Comparison of ENCODE assay signal across 13 cellular contexts in genomic region chr10:113132651-113133088, GRCh38.
A peak's percentile ranks its signal among the peaks of the same experiment; 100 is the strongest.
DNase-seq lines count a peak whose midpoint lies in the region; ATAC-seq and TF ChIP-seq lines count a peak whose summit lies in the region.
"Had no signal": no experiment of that assay in that cellular context is flagged by ENCODE, and none has a peak within 500 bp of the region (broad histone marks: within the 10 kb centered on the region; RNA-seq: fewer than 3 reads in every experiment).

No MANE protein-coding gene starts in this region.

- intact Hi-C loops in Right ventricle myocardium inferior (cut with DNase I) (loop anchor here (5.0 kb wide), 1 partner anchor 250 kb away; no protein-coding TSS in a partner anchor), vagina (cut with DNase I) (no loop called here)

- no peaks in the 10 kb centered on the region for H3K9me3 Mint-ChIP-seq in nephron progenitor cell

- no peaks in the 10 kb centered on the region for H3K27me3 ChIP-seq in cardiac muscle cell
- no peaks in the 10 kb centered on the region for H3K27me3 ChIP-seq in vagina

- H3K36me3 ChIP-seq in cardiac muscle cell (no peaks in the 10 kb centered on the region), vagina (no peaks in the 10 kb centered on the region)

- ATAC-seq in Right ventricle myocardium inferior = no peak
- ATAC-seq in HG03378 (IDR thresholded peaks at IDR 0.05; ENCODE audit: unreplicated experiment) = no peak
- ATAC-seq: PC-3 had no signal

- H3K4me3 Mint-ChIP-seq in nephron progenitor cell = peak overlapping the region; percentile 37
- H3K4me3 Mint-ChIP-seq: activated naive CD8-positive, alpha-beta T cell had no signal

- H3K27me3 Mint-ChIP-seq in nephron progenitor cell (ENCODE audit: low read depth, poor library complexity) = peaks cover 6% of the 10 kb centered on the region

- no peaks in the 10 kb centered on the region for H3K9me3 ChIP-seq in cardiac muscle cell (ENCODE audit: low read depth)
- no peaks in the 10 kb centered on the region for H3K9me3 ChIP-seq in vagina

- peaks cover 70% of the 10 kb centered on the region for H3K4me1 Mint-ChIP-seq in nephron progenitor cell

- peaks cover 4% of the 10 kb centered on the region for H3K36me3 Mint-ChIP-seq in nephron progenitor cell (ENCODE audit: low read depth)
- H3K36me3 Mint-ChIP-seq: activated naive CD8-positive, alpha-beta T cell had no signal

- peak overlapping the region; percentile 36 for H3K27ac Mint-ChIP-seq in nephron progenitor cell
- H3K27ac Mint-ChIP-seq: activated naive CD8-positive, alpha-beta T cell had no signal

- no peak for TF ChIP-seq POLR2A in vagina (IDR thresholded peaks at IDR 0.05)

- DNase-seq in cardiac muscle cell (ENCODE audit: low read depth in 1 of 2, low spot score in 1 of 2) = peak; percentile 22 to 35
- DNase-seq in Right ventricle myocardium inferior (ENCODE audit: missing footprints) = no peak
- peak; percentile 59 for DNase-seq in fibroblast of gingiva (ENCODE audit: low read depth)
- DNase-seq in nephron progenitor cell = peak; percentile 35
- DNase-seq in vagina (ENCODE audit: extremely low spot score in 2 of 2) = no peak
- DNase-seq in kidney tubule cell (ENCODE audit: low spot score) = no peak
- DNase-seq in activated naive CD4-positive, alpha-beta T cell treated with Interleukin-2 at 50 U/mL for 16 hours = no peak
- DNase-seq: DMS79 treated with DMSO at 0.1 percent for 48 hours, NCI-H2107, PC-3, T1000 had no signal

- no peak overlapping the region for H3K4me3 ChIP-seq in cardiac muscle cell
- H3K4me3 ChIP-seq in vagina = no peak overlapping the region

- H3K27ac ChIP-seq in cardiac muscle cell = no peak overlapping the region
- H3K27ac ChIP-seq in vagina = peak overlapping the region; percentile 40

- H3K4me1 ChIP-seq in cardiac muscle cell (ENCODE audit: low read depth) (peaks cover 36% of the 10 kb centered on the region), vagina (peaks cover 18% of the 10 kb centered on the region)

- TF ChIP-seq CTCF in cardiac muscle cell (IDR thresholded peaks at IDR 0.05; ENCODE audit: low read depth, low read length) (no peak), nephron progenitor cell (IDR thresholded peaks at IDR 0.05) (no peak), vagina (IDR thresholded peaks at IDR 0.05) (no peak)

Comparison
In these comparisons a context has a peak if more than half of its experiments do, and no peak if none do; other contexts are left out.
1. DNase-seq: peak in cardiac muscle cell (2 of 2), fibroblast of gingiva (single experiment) and nephron progenitor cell (single experiment); none in Right ventricle myocardium inferior (single experiment), vagina (0 of 2), kidney tubule cell (single experiment) and activated naive CD4-positive, alpha-beta T cell treated with Interleukin-2 at 50 U/mL for 16 hours (single experiment).